In genomic region chr5:55600536-55601208, GRCh38 we compare ENCODE assay signal across 8 cellular contexts.
A peak's percentile ranks its signal among the peaks of the same experiment; 100 is the strongest.
DNase-seq lines count a peak whose midpoint lies in the region; ATAC-seq and TF ChIP-seq lines count a peak whose summit lies in the region.

No MANE protein-coding gene starts in this region.

- peak in 1 of 2 donors; percentile 15 for ATAC-seq in gastrocnemius medialis
- no peak for ATAC-seq in GM21526 (IDR thresholded peaks at IDR 0.05; ENCODE audit: low FRiP score, unreplicated experiment)
- no peak for ATAC-seq in GM18511 (IDR thresholded peaks at IDR 0.05; ENCODE audit: unreplicated experiment)

- TF ChIP-seq POLR2A in gastrocnemius medialis (IDR thresholded peaks at IDR 0.05), result no peak

- H3K27ac ChIP-seq in gastrocnemius medialis, result peak overlapping the region; percentile 83 to 89 (median 84)

- H3K36me3 ChIP-seq in gastrocnemius medialis, result no peaks in the 10 kb centered on the region

- intact Hi-C loops in gastrocnemius medialis (cut with DNase I; ENCODE audit: low total_unique reads), result loop anchor here (2.0 kb wide), 2 partner anchors 34 to 162 kb away; no protein-coding TSS in a partner anchor

- H3K4me3 ChIP-seq in fibroblast of mammary gland (ENCODE audit: control insufficient read depth, low read depth, low read length) (no peak overlapping the region), gastrocnemius medialis (peak overlapping the region; percentile 4 to 34 (median 28))

- H3K27me3 ChIP-seq in gastrocnemius medialis, result no peaks in the 10 kb centered on the region

- TF ChIP-seq CTCF in fibroblast of mammary gland (conservative IDR thresholded peaks at IDR 0.05; ENCODE audit: control insufficient read depth, insufficient read depth, low read depth, low read length), result no peak
- TF ChIP-seq CTCF in gastrocnemius medialis (IDR thresholded peaks at IDR 0.05 in 4 of 5, conservative IDR thresholded peaks at IDR 0.05 in 1 of 5), result no peak

- in situ Hi-C loops in gastrocnemius medialis (cut with MboI; ENCODE audit: low sequenced_read_pairs in 4 of 4), result loop anchor here in 1 of 4 donors (10.0 kb wide), 1 partner anchor 166 kb away; no protein-coding TSS in a partner anchor

- no peaks in the 10 kb centered on the region for H3K9me3 ChIP-seq in gastrocnemius medialis

- H3K4me1 ChIP-seq in gastrocnemius medialis, result peaks cover 42 to 69% of the 10 kb centered on the region in 2 donors

- DNase-seq in NCI-H526 treated with DMSO at 0.1 percent for 48 hours (lab: John Stamatoyannopoulos, UW), result peak; percentile 8
- no peak for DNase-seq in NCI-H526 (lab: John Stamatoyannopoulos, UW)
- DNase-seq in SK-N-DZ (ENCODE audit: low spot score), result peak; percentile 64
- peak; percentile 52 for DNase-seq in fibroblast of mammary gland (ENCODE audit: low read depth)
- DNase-seq in gastrocnemius medialis, result no peak
- no peak for DNase-seq in NCI-H345 treated with DMSO at 0.1 percent for 48 hours (lab: John Stamatoyannopoulos, UW; ENCODE audit: unreplicated experiment)

Comparison
In these comparisons a context has a peak if more than half of its experiments do, and no peak if none do; other contexts are left out.
1. DNase-seq: peak in NCI-H526 treated with DMSO at 0.1 percent for 48 hours (single experiment), SK-N-DZ (single experiment) and fibroblast of mammary gland (single experiment); none in NCI-H526 (0 of 2), gastrocnemius medialis (0 of 2) and NCI-H345 treated with DMSO at 0.1 percent for 48 hours (single experiment).